In genomic region chr3:192130534-192131132, GRCh38 we compare ENCODE assay signal across 8 cellular contexts.
DNase-seq lines count a peak whose midpoint lies in the region; TF ChIP-seq lines count a peak whose summit lies in the region.

No MANE protein-coding gene starts in this region.

- H3K27ac ChIP-seq in GM23248, result no peak overlapping the region

- no peaks in the 10 kb centered on the region for H3K36me3 ChIP-seq in GM23248 (ENCODE audit: low read depth)

- TF ChIP-seq CTCF in fibroblast of pulmonary artery (IDR thresholded peaks at IDR 0.05; ENCODE audit: low read length, missing control alignments), result peak; percentile 50
- peak; percentile 73 for TF ChIP-seq CTCF in osteocyte (IDR thresholded peaks at IDR 0.05)

- H2AFZ ChIP-seq in GM23248, result no peak overlapping the region

- no peaks in the 10 kb centered on the region for H3K79me2 ChIP-seq in GM23248 (ENCODE audit: insufficient read depth)

- peaks cover 12% of the 10 kb centered on the region for H3K27me3 Mint-ChIP-seq in osteocyte (ENCODE audit: unreplicated experiment)

- no peaks in the 10 kb centered on the region for H3F3A ChIP-seq in GM23248 (ENCODE audit: insufficient read depth)

- H3K9me3 Mint-ChIP-seq in osteocyte (ENCODE audit: unreplicated experiment), result peaks cover 7% of the 10 kb centered on the region

- H3K4me3 Mint-ChIP-seq in osteocyte (ENCODE audit: unreplicated experiment), result no peak overlapping the region

- no peaks in the 10 kb centered on the region for H3K36me3 Mint-ChIP-seq in osteocyte (ENCODE audit: unreplicated experiment)

- no peak overlapping the region for H3K4me2 ChIP-seq in GM23248 (ENCODE audit: unreplicated experiment)

- no peaks in the 10 kb centered on the region for H3K9me2 ChIP-seq in GM23248 (ENCODE audit: insufficient read depth)

- H3K9me3 ChIP-seq in GM23248 (ENCODE audit: low read depth), result no peaks in the 10 kb centered on the region

- WGBS in GM23248 (ENCODE audit: low coverage in 1 of 2, low lambda C conversion rate in 2 of 2, missing lambda C conversion rate in 2 of 2), 2 experiments, result 11 to 14% methylated on average over 4 of the region's 4 CpGs

- H3K9ac ChIP-seq in GM23248, result no peak overlapping the region

- no peaks in the 10 kb centered on the region for H3K4me1 ChIP-seq in GM23248 (ENCODE audit: insufficient read depth)

- in situ Hi-C loops in GM23248 (cut with MboI), result no loop called here

- no peaks in the 10 kb centered on the region for H3K27me3 ChIP-seq in GM23248 (replicated peaks; ENCODE audit: insufficient read depth)

- peak; percentile 26 for DNase-seq in stimulated activated CD4-positive, alpha-beta T cell treated with anti-CD3 and anti-CD28 coated beads, Interleukin-1b, Interleukin-23, amount 100 ng/mL, for 48 hours
- DNase-seq in stimulated activated CD4-positive, alpha-beta T cell treated with anti-CD3 and anti-CD28 coated beads, Interleukin-4, amount 100 ng/mL, for 24 hours, result no peak
- DNase-seq in GM23248 (peak; percentile 39), SKM-1 (lab: John Stamatoyannopoulos, UW; ENCODE audit: unreplicated experiment) (peak; percentile 18), fibroblast of pulmonary artery (ENCODE audit: low read depth) (peak; percentile 36), osteocyte (ENCODE audit: extremely low spot score, unreplicated experiment) (no peak)
- peak; percentile 28 for DNase-seq in Jurkat, Clone E6-1 (ENCODE audit: low read depth, low spot score)
- no peak for DNase-seq in activated CD8-positive, alpha-beta memory T cell treated with anti-CD3 and anti-CD28 coated beads for 24 hours

- H3K4me3 ChIP-seq in GM23248, result no peak overlapping the region
- H3K4me3 ChIP-seq in Jurkat, Clone E6-1 (ENCODE audit: low read length), result no peak overlapping the region
- no peak overlapping the region for H3K4me3 ChIP-seq in fibroblast of pulmonary artery (replicated peaks; ENCODE audit: low read depth, low read length)

- H4K20me1 ChIP-seq in GM23248 (ENCODE audit: insufficient read depth), result no peaks in the 10 kb centered on the region

- no peaks in the 10 kb centered on the region for H3K4me1 Mint-ChIP-seq in osteocyte (ENCODE audit: unreplicated experiment)

- H3K27ac Mint-ChIP-seq in osteocyte (ENCODE audit: unreplicated experiment), result no peak overlapping the region

Comparison
In these comparisons a context has a peak if more than half of its experiments do, and no peak if none do; other contexts are left out.
1. DNase-seq: peak in stimulated activated CD4-positive, alpha-beta T cell treated with anti-CD3 and anti-CD28 coated beads, Interleukin-1b, Interleukin-23, amount 100 ng/mL, for 48 hours (single experiment), GM23248 (single experiment), Jurkat, Clone E6-1 (single experiment), SKM-1 (single experiment) and fibroblast of pulmonary artery (single experiment); none in stimulated activated CD4-positive, alpha-beta T cell treated with anti-CD3 and anti-CD28 coated beads, Interleukin-4, amount 100 ng/mL, for 24 hours (single experiment), osteocyte (single experiment) and activated CD8-positive, alpha-beta memory T cell treated with anti-CD3 and anti-CD28 coated beads for 24 hours (single experiment).